In genomic region chr13:85798999-85799646, GRCh38 we compare ENCODE assay signal across 9 cellular contexts. TPM values are rescaled to one million over a fixed set of nuclear protein-coding genes. Genes with fewer than 3 reads are reported as not detected.
A peak's percentile ranks its signal among the peaks of the same experiment; 100 is the strongest.
DNase-seq lines count a peak whose midpoint lies in the region; ATAC-seq and TF ChIP-seq lines count a peak whose summit lies in the region.
"Had no signal": no experiment of that assay in that cellular context is flagged by ENCODE, and none has a peak within 500 bp of the region (broad histone marks: within the 10 kb centered on the region; RNA-seq: fewer than 3 reads in every experiment).

A gene with protein sequence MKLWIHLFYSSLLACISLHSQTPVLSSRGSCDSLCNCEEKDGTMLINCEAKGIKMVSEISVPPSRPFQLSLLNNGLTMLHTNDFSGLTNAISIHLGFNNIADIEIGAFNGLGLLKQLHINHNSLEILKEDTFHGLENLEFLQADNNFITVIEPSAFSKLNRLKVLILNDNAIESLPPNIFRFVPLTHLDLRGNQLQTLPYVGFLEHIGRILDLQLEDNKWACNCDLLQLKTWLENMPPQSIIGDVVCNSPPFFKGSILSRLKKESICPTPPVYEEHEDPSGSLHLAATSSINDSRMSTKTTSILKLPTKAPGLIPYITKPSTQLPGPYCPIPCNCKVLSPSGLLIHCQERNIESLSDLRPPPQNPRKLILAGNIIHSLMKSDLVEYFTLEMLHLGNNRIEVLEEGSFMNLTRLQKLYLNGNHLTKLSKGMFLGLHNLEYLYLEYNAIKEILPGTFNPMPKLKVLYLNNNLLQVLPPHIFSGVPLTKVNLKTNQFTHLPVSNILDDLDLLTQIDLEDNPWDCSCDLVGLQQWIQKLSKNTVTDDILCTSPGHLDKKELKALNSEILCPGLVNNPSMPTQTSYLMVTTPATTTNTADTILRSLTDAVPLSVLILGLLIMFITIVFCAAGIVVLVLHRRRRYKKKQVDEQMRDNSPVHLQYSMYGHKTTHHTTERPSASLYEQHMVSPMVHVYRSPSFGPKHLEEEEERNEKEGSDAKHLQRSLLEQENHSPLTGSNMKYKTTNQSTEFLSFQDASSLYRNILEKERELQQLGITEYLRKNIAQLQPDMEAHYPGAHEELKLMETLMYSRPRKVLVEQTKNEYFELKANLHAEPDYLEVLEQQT (minus strand): TSS chr13:85799419. CDS start chr13:85796508, 2,911 bp downstream.

- 9 to 14% methylated on average over 5 of the region's 5 CpGs for WGBS in gastroesophageal sphincter (ENCODE audit: low coverage in 1 of 2), 2 donors

- no peak for TF ChIP-seq EP300 in gastroesophageal sphincter (IDR thresholded peaks at IDR 0.05)

- DNase-seq in NOMO-1 treated with dmso at 0.1 percent for 144 hours (lab: John Stamatoyannopoulos, UW; ENCODE audit: unreplicated experiment) (peak; percentile 3), NOMO-1 treated with DMSO at 0.1 percent for 48 hours (lab: John Stamatoyannopoulos, UW; ENCODE audit: unreplicated experiment) (no peak), SHP77 (lab: John Stamatoyannopoulos, UW) (peak; percentile 78 to 92), upper lobe of right lung (no peak), NCI-H2029 treated with DMSO at 0.1 percent for 48 hours (lab: John Stamatoyannopoulos, UW) (no peak)

- no peaks in the 10 kb centered on the region for H3K36me3 ChIP-seq in gastroesophageal sphincter
- no peaks in the 10 kb centered on the region for H3K36me3 ChIP-seq in upper lobe of right lung
- H3K36me3 ChIP-seq: BLaER1 had no signal

- intact Hi-C loops in upper lobe of right lung (cut with DNase I): no loop called here

- TF ChIP-seq CTCF in gastroesophageal sphincter (IDR thresholded peaks at IDR 0.05) (no peak), upper lobe of right lung (IDR thresholded peaks at IDR 0.05) (no peak)

- peaks cover 0 to 5% (median 0%) of the 10 kb centered on the region in 3 donors for H3K4me1 ChIP-seq in gastroesophageal sphincter
- no peaks in the 10 kb centered on the region for H3K4me1 ChIP-seq in upper lobe of right lung
- H3K4me1 ChIP-seq: BLaER1 had no signal

- TF ChIP-seq POLR2A in gastroesophageal sphincter (IDR thresholded peaks at IDR 0.05): no peak

- no peaks in the 10 kb centered on the region for H3K27me3 ChIP-seq in gastroesophageal sphincter
- no peaks in the 10 kb centered on the region for H3K27me3 ChIP-seq in upper lobe of right lung
- H3K27me3 ChIP-seq: BLaER1 had no signal

- ATAC-seq in gastroesophageal sphincter (peak; percentile 46), upper lobe of right lung (peak; percentile 63), HG03108 (IDR thresholded peaks at IDR 0.05; ENCODE audit: unreplicated experiment) (no peak), HG02763 (IDR thresholded peaks at IDR 0.05; ENCODE audit: unreplicated experiment) (no peak)

- H3K27ac ChIP-seq in gastroesophageal sphincter (peak within 1 kb of the TSS in 1 of 4 donors; percentile 33), upper lobe of right lung (no peak within 1 kb of the TSS)
- H3K27ac ChIP-seq: BLaER1 had no signal

- H3K4me3 ChIP-seq in gastroesophageal sphincter (peak within 1 kb of the TSS; percentile 39 to 45), upper lobe of right lung (no peak within 1 kb of the TSS)
- H3K4me3 ChIP-seq: BLaER1 had no signal

- H3K9me3 ChIP-seq in gastroesophageal sphincter (no peaks in the 10 kb centered on the region), upper lobe of right lung (no peaks in the 10 kb centered on the region)
- H3K9me3 ChIP-seq: BLaER1 had no signal

RNA-seq across cellular contexts. Expression of the gene that starts here (rescaled TPM):
- total RNA-seq in gastroesophageal sphincter (10 to 100 TPM in 1 of 4 donors, 1 to 10 TPM in 3; 2.4 to 17.0 (median 6.2) TPM), upper lobe of right lung (0.78 TPM)

Comparison
In these comparisons a context has a peak if more than half of its experiments do, and no peak if none do; other contexts are left out.
1. DNase-seq: peak in NOMO-1 treated with dmso at 0.1 percent for 144 hours (single experiment) and SHP77 (2 of 2); none in NOMO-1 treated with DMSO at 0.1 percent for 48 hours (single experiment), upper lobe of right lung (single experiment) and NCI-H2029 treated with DMSO at 0.1 percent for 48 hours (single experiment).
2. Peak in ATAC-seq in upper lobe of right lung; RNA of the gene not detected or under 1 TPM.